Comparison of ENCODE assay signal across 9 cellular contexts in the genomic region with DNA sequence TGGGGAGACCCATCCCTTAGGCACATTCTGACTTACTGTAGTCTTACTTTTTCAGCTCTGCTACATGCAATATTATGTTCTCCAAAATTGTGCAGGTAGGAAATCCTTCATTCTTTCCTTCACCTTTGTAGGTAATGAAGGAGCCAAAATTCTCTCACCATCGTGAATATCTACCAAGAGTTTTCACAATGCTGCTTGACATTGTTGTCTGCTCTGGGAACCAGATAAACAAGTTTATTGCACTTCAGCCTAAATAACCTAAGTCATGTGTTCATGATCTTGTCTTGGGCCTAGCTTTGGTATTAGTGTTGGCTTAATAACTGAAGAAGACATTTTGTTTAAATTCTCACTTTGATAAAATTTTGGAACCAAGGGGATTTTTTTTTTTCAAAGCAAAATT.
"Had no signal": no experiment of that assay in that cellular context is flagged by ENCODE, and none has a peak within 500 bp of the region (broad histone marks: within the 10 kb centered on the region; RNA-seq: fewer than 3 reads in every experiment).

No MANE protein-coding gene starts in this region.

- H3K4me3 Mint-ChIP-seq: GM23338, H9, HFFc6 had no signal

- H3K4me1 ChIP-seq: HAP-1 had no signal

- H3K9me3 Mint-ChIP-seq: GM23338, H9, HFFc6 had no signal

- H3K36me3 ChIP-seq: HAP-1 had no signal

- H3K9ac ChIP-seq: GM23248 had no signal

- H3K4me3 ChIP-seq: GM23248, GM23338, HAP-1 had no signal

- H3K4me2 ChIP-seq: GM23338 had no signal

- H3K27ac Mint-ChIP-seq: GM23338, HFFc6 had no signal

- H3K27ac ChIP-seq: GM23248 had no signal

- ATAC-seq: GM23338, HCT116 had no signal

- H2AFZ ChIP-seq: GM23248 had no signal

- H3K9me3 ChIP-seq: HAP-1 had no signal

- DNase-seq: GM23248, GOT3, H7, H9, HCEC 1CT, HFFc6 had no signal

- H3K4me1 Mint-ChIP-seq: GM23338 had no signal
